ENCODE assay signal across 12 cellular contexts in the genomic region with DNA sequence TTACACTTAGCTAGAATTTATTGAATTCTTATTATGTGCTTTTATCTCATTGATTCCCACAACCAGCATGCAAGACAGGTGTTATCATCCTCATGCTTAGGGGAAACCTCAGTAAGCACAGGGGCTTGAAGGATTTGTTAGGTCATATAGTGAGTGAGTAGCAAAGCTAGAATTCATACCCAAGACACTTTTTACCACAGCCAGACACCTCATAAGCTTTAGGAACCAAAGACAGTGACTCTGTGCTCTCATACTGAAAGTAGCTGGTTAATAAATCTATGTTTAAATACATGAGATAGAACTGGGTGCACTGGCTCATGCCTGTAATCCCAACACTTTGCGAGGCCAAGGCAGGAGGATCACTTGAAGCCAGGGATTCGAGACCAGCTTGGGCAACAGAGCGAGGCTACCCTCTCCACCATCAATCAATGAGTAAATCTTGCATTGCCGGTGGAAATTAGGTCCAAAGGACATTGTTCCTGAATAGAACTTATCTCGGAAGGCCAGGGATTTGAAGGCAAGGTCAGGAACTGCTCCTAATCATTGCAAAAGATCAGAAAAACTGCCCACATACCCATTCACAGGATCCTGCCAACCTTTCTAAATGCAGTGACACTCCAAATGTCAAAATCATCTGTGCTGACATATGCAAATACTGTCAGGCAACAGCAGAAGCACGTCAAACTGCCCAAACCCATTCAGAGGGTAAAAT.
A peak's percentile ranks its signal among the peaks of the same experiment; 100 is the strongest.
DNase-seq lines count a peak whose midpoint lies in the region; ATAC-seq, FAIRE-seq and TF ChIP-seq lines count a peak whose summit lies in the region.
"Had no signal": no experiment of that assay in that cellular context is flagged by ENCODE, and none has a peak within 500 bp of the region (broad histone marks: within the 10 kb centered on the region; RNA-seq: fewer than 3 reads in every experiment).

No MANE protein-coding gene starts in this region.

- H3K36me3 ChIP-seq in adrenal gland (replicated peaks in 1 of 2), result no peaks in the 10 kb centered on the region

- H3K27ac ChIP-seq in adrenal gland, result peak overlapping the region; percentile 2 to 79 (median 65)

- H3K4me1 ChIP-seq in adrenal gland (replicated peaks in 1 of 2), result peaks cover 21 to 42% of the 10 kb centered on the region in 2 donors

- no peak for TF ChIP-seq POLR2A in adrenal gland (IDR thresholded peaks at IDR 0.05)

- ATAC-seq in GM19455 (IDR thresholded peaks at IDR 0.05; ENCODE audit: unreplicated experiment) (peak; percentile 57), HG03066 (IDR thresholded peaks at IDR 0.05; ENCODE audit: low read depth, unreplicated experiment) (peak; percentile 76), omental fat pad (ENCODE audit: low FRiP score) (no peak)
- ATAC-seq: activated CD4-positive, CD25-positive, alpha-beta regulatory T cell treated with anti-CD3 and anti-CD28 coated beads, Interleukin-2, amount 50 U/mL, for 24 hours; activated T-cell treated with anti-CD3 and anti-CD28 coated beads, Interleukin-2, amount 50 U/mL, for 4 hours had no signal

- FAIRE-seq in GM18507 (lab: Jason Lieb, UNC), result peak; percentile 63

- TF ChIP-seq CTCF in adrenal gland (IDR thresholded peaks at IDR 0.05) (no peak), omental fat pad (IDR thresholded peaks at IDR 0.05) (no peak)

- no peaks in the 10 kb centered on the region for H3K27me3 ChIP-seq in adrenal gland

- H3K4me3 ChIP-seq in adrenal gland, result no peak overlapping the region

- WGBS in adrenal gland, 4 donors, result 27 to 45% (median 35%) methylated on average over 6 of the region's 6 CpGs

- intact Hi-C loops in adrenal gland (cut with DNase I), result no loop called here

- DNase-seq in GM18507 (ENCODE audit: extremely low spot score, insufficient read length, low read depth), result no peak
- peak in 1 of 7 donors; percentile 3 for DNase-seq in adrenal gland
- DNase-seq in amygdala (lab: John Stamatoyannopoulos, UW), result no peak
- no peak for DNase-seq in activated gamma-delta T cell (lab: John Stamatoyannopoulos, UW)
- DNase-seq in NCI-H1436 (lab: John Stamatoyannopoulos, UW), result no peak
- no peak for DNase-seq in omental fat pad (ENCODE audit: low spot score)
- DNase-seq: activated T-cell treated with anti-CD3 and anti-CD28 coated beads, Interleukin-2, amount 50 U/mL, for 4 hours; DMS79; H7 had no signal

- no peaks in the 10 kb centered on the region for H3K9me3 ChIP-seq in adrenal gland (replicated peaks in 1 of 3)
